In genomic region chr9:136944519-136945332, GRCh38 we compare ENCODE assay signal across 8 cellular contexts. TPM values are rescaled to one million over a fixed set of nuclear protein-coding genes. Genes with fewer than 3 reads are reported as not detected.
DNase-seq lines count a peak whose midpoint lies in the region; ATAC-seq and TF ChIP-seq lines count a peak whose summit lies in the region.

Gene C8G, plus strand, starts transcription at chr9:136945243. Its CDS starts 78 bp downstream, at chr9:136945321.
Gene FBXW5, minus strand, starts transcription at chr9:136944738. Its CDS starts 655 bp downstream, at chr9:136944083.

- H3K27ac ChIP-seq in SK-N-MC (no peak within 1 kb of the TSS), testis (peak within 1 kb of the TSS; percentile 74 to 87)

- H3K36me3 Mint-ChIP-seq in HFFc6 (ENCODE audit: low read depth) (no peaks in the 10 kb centered on the region; the same call in 1 of the 2 replicates), glutamatergic neuron (ENCODE audit: unreplicated experiment) (no peaks in the 10 kb centered on the region)
- H3K36me3 Mint-ChIP-seq in activated naive CD4-positive, alpha-beta T cell treated with anti-CD3 and anti-CD28 coated beads, Interleukin-2, amount 50 U/mL, for 72 hours = peaks cover 0 to 11% of the 10 kb centered on the region in 2 donors

- H3K4me3 Mint-ChIP-seq in HFFc6 (peak within 1 kb of the TSS; percentile 82), glutamatergic neuron (ENCODE audit: unreplicated experiment) (peak within 1 kb of the TSS; percentile 76)

- no peak for TF ChIP-seq POLR2A in testis (IDR thresholded peaks at IDR 0.05)

- H3K4me1 ChIP-seq in testis = peaks cover 43% of the 10 kb centered on the region

- H3K9me3 ChIP-seq in SK-N-MC (ENCODE audit: low read depth, low read length) (no peaks in the 10 kb centered on the region), testis (no peaks in the 10 kb centered on the region)

- CTCF ChIA-PET in GM10248 (lab: Yijun Ruan, JAX) = interaction anchor here (0.7 to 6.5 kb wide), 16 partner anchors 9 to 216 kb away, joined by 3 to 126 read pairs (median 4); partner anchors contain the start of genes FUT7, MAN1B1, PAXX and RABL6

- peaks cover 2% of the 10 kb centered on the region; the same call in 1 of the 2 replicates for H3K27me3 Mint-ChIP-seq in HFFc6 (ENCODE audit: insufficient read depth)
- H3K27me3 Mint-ChIP-seq in glutamatergic neuron (ENCODE audit: unreplicated experiment) = peaks cover 5% of the 10 kb centered on the region

- H3K9me3 Mint-ChIP-seq in HFFc6 (no peaks in the 10 kb centered on the region), glutamatergic neuron (ENCODE audit: unreplicated experiment) (peaks cover 4% of the 10 kb centered on the region)
- no peaks in the 10 kb centered on the region for H3K9me3 Mint-ChIP-seq in activated naive CD4-positive, alpha-beta T cell treated with anti-CD3 and anti-CD28 coated beads, Interleukin-2, amount 50 U/mL, for 72 hours

- peak; percentile 100 for DNase-seq in GM10248 (ENCODE audit: extremely low spot score)
- DNase-seq in HFFc6 = peak; percentile 87
- peak; percentile 96 for DNase-seq in NAMALWA (ENCODE audit: low spot score)
- peak; percentile 18 for DNase-seq in SK-N-MC (ENCODE audit: low read depth, low spot score)
- DNase-seq in activated naive CD4-positive, alpha-beta T cell treated with anti-CD3 and anti-CD28 coated beads, Interleukin-2, amount 50 U/mL, for 72 hours (ENCODE audit: low spot score in 2 of 2) = peak; percentile 98 to 99
- peak; percentile 96 for DNase-seq in glutamatergic neuron
- peak; percentile 51 for DNase-seq in omental fat pad (ENCODE audit: low spot score)
- peak; percentile 94 for DNase-seq in testis

- H3K4me1 Mint-ChIP-seq in HFFc6 (ENCODE audit: low read depth) (peaks cover 10% of the 10 kb centered on the region), glutamatergic neuron (ENCODE audit: low read depth, unreplicated experiment) (peaks cover 2% of the 10 kb centered on the region)

- peaks cover 30% of the 10 kb centered on the region; the same call in 1 of the 2 replicates for H3K36me3 ChIP-seq in SK-N-MC (ENCODE audit: insufficient read depth, low read length)
- no peaks in the 10 kb centered on the region for H3K36me3 ChIP-seq in testis (ENCODE audit: low read depth, missing control alignments)

- TF ChIP-seq CTCF in GM10248 (IDR thresholded peaks at IDR 0.05; ENCODE audit: control extremely low read depth, extremely low read depth, low read depth, missing control alignments) (peak; percentile 95), HFFc6 (IDR thresholded peaks at IDR 0.05) (peak; percentile 98), glutamatergic neuron (IDR thresholded peaks at IDR 0.05; ENCODE audit: partially characterized antibody, unreplicated experiment) (peak; percentile 99), omental fat pad (IDR thresholded peaks at IDR 0.05) (peak in 2 of 3 donors; percentile 90 to 96), testis (IDR thresholded peaks at IDR 0.05) (peak; percentile 100)

- peak within 1 kb of the TSS; percentile 86 for H3K9ac ChIP-seq in SK-N-MC (ENCODE audit: insufficient read length)

- peak within 1 kb of the TSS; percentile 88 for H3K4me3 ChIP-seq in SK-N-MC
- H3K4me3 ChIP-seq in testis = peak within 1 kb of the TSS; percentile 85 to 90

- no peaks in the 10 kb centered on the region for H3K27me3 ChIP-seq in testis

- H3K27ac Mint-ChIP-seq in HFFc6 (peak within 1 kb of the TSS; percentile 73), glutamatergic neuron (ENCODE audit: unreplicated experiment) (peak within 1 kb of the TSS; percentile 53)
- H3K27ac Mint-ChIP-seq in activated naive CD4-positive, alpha-beta T cell treated with anti-CD3 and anti-CD28 coated beads, Interleukin-2, amount 50 U/mL, for 72 hours = peak within 1 kb of the TSS; percentile 59 to 87

- ATAC-seq in activated naive CD4-positive, alpha-beta T cell treated with anti-CD3 and anti-CD28 coated beads, Interleukin-2, amount 50 U/mL, for 72 hours = peak; percentile 77
- ATAC-seq in omental fat pad (ENCODE audit: low FRiP score) = peak; percentile 90

- intact Hi-C loops in testis (cut with DNase I; ENCODE audit: low total_unique reads) = loop anchor here (5.0 kb wide), 1 partner anchor 137 kb away; the partner anchor contains the start of gene RABL6

- POLR2A ChIA-PET in GM10248 (lab: Yijun Ruan, JAX) = interaction anchor here (0.7 kb wide), 1 partner anchor 61 kb away, joined by 4 read pairs; no protein-coding TSS in a partner anchor

- 6 to 17% methylated on average over 19 to 67 of the region's 74 CpGs for WGBS in testis, 2 donors

RNA-seq across cellular contexts. Expression of gene C8G, which starts in this region (rescaled TPM):
- 1 to 10 TPM in 3 of 6 experiments, under 1 TPM in 3; 0.51 to 1.8 (median 0.97) TPM for total RNA-seq in HFFc6 (2021; fragmentation: NEBNext Ultra II Directional; extraction: Animal tissue kit (Norgen Biotek cat#: 25700))
- 1 to 10 TPM; 1.5 to 2.5 TPM for total RNA-seq in activated naive CD4-positive, alpha-beta T cell treated with anti-CD3 and anti-CD28 coated beads, Interleukin-2, amount 50 U/mL, for 72 hours
- 14.5 TPM for total RNA-seq in glutamatergic neuron (ENCODE audit: unreplicated experiment)
- 1 to 10 TPM in 1 of 4 donors, not detected in 3; 4.3 TPM for total RNA-seq in omental fat pad
- 1 to 10 TPM; 4.6 to 4.9 TPM for total RNA-seq in testis
- polyA plus RNA-seq in testis (ENCODE audit: insufficient read depth, low read depth, low replicate concordance) = 4.6 TPM

RNA-seq across cellular contexts. Expression of gene FBXW5, which starts in this region (rescaled TPM):
- 100 to 1,000 TPM in 1 of 6 experiments, 10 to 100 TPM in 5; 89.1 to 102 (median 94.4) TPM for total RNA-seq in HFFc6 (2021; fragmentation: NEBNext Ultra II Directional; extraction: Animal tissue kit (Norgen Biotek cat#: 25700))
- total RNA-seq in activated naive CD4-positive, alpha-beta T cell treated with anti-CD3 and anti-CD28 coated beads, Interleukin-2, amount 50 U/mL, for 72 hours = 100 to 1,000 TPM in 1 of 2 donors, 10 to 100 TPM in 1; 66.9 to 107 TPM
- total RNA-seq in glutamatergic neuron (ENCODE audit: unreplicated experiment) (77.9 TPM), omental fat pad (100 to 1,000 TPM; 154 to 242 (median 185) TPM), testis (100 to 1,000 TPM; 509 to 749 TPM)
- 452 TPM for polyA plus RNA-seq in testis (ENCODE audit: insufficient read depth, low read depth, low replicate concordance)

Comparison
In these comparisons a context has a peak if more than half of its experiments do, and no peak if none do; other contexts are left out.
1. DNase-seq: peak in every context shown above with its lines; median percentile 100 in GM10248; 98 in activated naive CD4-positive, alpha-beta T cell treated with anti-CD3 and anti-CD28 coated beads, Interleukin-2, amount 50 U/mL, for 72 hours; 96 in NAMALWA; 96 in glutamatergic neuron; 94 in testis; 87 in HFFc6; 51 in omental fat pad; 18 in SK-N-MC.